17 cellular contexts compared by ENCODE assay signal in the genomic region with DNA sequence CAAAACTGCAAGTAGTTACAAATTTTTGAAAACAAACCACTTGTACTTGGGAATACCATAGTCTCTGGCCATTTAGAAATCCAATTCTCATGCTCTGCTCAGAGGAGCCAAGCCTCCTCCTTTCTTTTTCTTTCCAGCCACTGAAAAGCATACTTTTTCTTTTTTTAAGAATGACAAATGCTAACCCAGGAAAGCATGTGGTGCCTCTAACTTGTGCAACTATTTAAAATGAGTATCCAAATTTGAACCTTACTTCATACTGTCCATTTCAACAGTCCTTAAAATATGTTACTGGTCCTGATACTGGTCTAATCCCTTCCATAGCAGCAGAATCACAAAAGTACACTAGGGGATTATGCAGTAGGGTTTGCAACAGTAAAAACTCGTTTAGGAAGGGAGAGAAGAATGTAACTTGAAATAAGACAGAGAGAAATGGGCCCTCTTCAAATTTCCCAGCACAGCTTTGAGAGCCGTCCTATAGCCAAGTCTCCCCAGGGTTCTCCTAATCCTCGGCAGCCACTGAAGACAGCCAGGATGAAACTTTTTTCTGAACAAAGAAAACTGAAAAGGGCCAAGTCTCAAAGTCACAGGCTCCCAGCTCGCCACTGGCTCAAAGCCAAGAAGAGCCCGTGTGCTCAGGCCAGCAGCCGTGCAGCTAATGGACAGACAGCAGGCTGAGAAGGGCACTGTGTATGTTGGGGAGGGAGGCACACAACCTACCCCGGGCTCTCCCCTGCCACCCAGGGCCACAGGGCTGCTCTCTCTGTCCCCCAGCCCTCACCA. TPM values are rescaled to one million over a fixed set of nuclear protein-coding genes. Genes with fewer than 3 reads are reported as not detected.
DNase-seq lines count a peak whose midpoint lies in the region; ATAC-seq and TF ChIP-seq lines count a peak whose summit lies in the region.
"Had no signal": no experiment of that assay in that cellular context is flagged by ENCODE, and none has a peak within 500 bp of the region (broad histone marks: within the 10 kb centered on the region; RNA-seq: fewer than 3 reads in every experiment).

No MANE protein-coding gene starts in this region.

- CTCF ChIA-PET in A673 (lab: Charles Lee) = no interaction called here

- ATAC-seq in left ventricle myocardium superior = peak; percentile 47
- no peak for ATAC-seq in HG03469 (IDR thresholded peaks at IDR 0.05; ENCODE audit: unreplicated experiment)
- ATAC-seq: activated CD4-positive, alpha-beta T cell treated with anti-CD3 and anti-CD28 coated beads for 36 hours had no signal

- H3K9me3 ChIP-seq in A673 (ENCODE audit: low read depth, low read length, poor library complexity, severe bottlenecking) = no peaks in the 10 kb centered on the region
- H3K9me3 ChIP-seq: ovary had no signal

- no peak overlapping the region for H3K4me3 Mint-ChIP-seq in osteocyte (ENCODE audit: unreplicated experiment)
- H3K4me3 Mint-ChIP-seq: activated CD4-positive, alpha-beta T cell treated with anti-CD3 and anti-CD28 coated beads for 36 hours; activated naive CD8-positive, alpha-beta T cell treated with anti-CD3 and anti-CD28 coated beads, Interleukin-2, amount 10 ng/mL, durations not matched to agents 7 days and 5 days; dendritic cell treated with granulocyte-macrophage colony-stimulating factor and Interleukin-4, amounts not matched to agents 40 ng/mL and 50 ng/mL, for 4 days; T-helper 2 cell treated with Interferon-gamma antibody and Interleukin-4, amounts not matched to agents 5 μg/mL and 100 μg/mL, for 36 hours had no signal

- peak overlapping the region; percentile 19 for H3K27ac Mint-ChIP-seq in osteocyte (ENCODE audit: unreplicated experiment)
- H3K27ac Mint-ChIP-seq: activated CD4-positive, alpha-beta T cell treated with anti-CD3 and anti-CD28 coated beads for 36 hours; activated naive CD8-positive, alpha-beta T cell treated with anti-CD3 and anti-CD28 coated beads, Interleukin-2, amount 10 ng/mL, durations not matched to agents 7 days and 5 days; dendritic cell treated with granulocyte-macrophage colony-stimulating factor and Interleukin-4, amounts not matched to agents 40 ng/mL and 50 ng/mL, for 4 days; T-helper 2 cell treated with Interferon-gamma antibody and Interleukin-4, amounts not matched to agents 5 μg/mL and 100 μg/mL, for 36 hours had no signal

- H3K27ac ChIP-seq in A673 (ENCODE audit: low read depth, low read length, poor library complexity, severe bottlenecking) = peak overlapping the region; percentile 53
- H3K27ac ChIP-seq: KMS-11, ovary had no signal

- peaks cover 21% of the 10 kb centered on the region for H3K4me1 Mint-ChIP-seq in osteocyte (ENCODE audit: unreplicated experiment)
- H3K4me1 Mint-ChIP-seq: activated CD4-positive, alpha-beta T cell treated with anti-CD3 and anti-CD28 coated beads for 36 hours; activated naive CD8-positive, alpha-beta T cell treated with anti-CD3 and anti-CD28 coated beads, Interleukin-2, amount 10 ng/mL, durations not matched to agents 7 days and 5 days had no signal

- no peaks in the 10 kb centered on the region for H3K36me3 ChIP-seq in A673 (ENCODE audit: insufficient read depth, low read length, poor library complexity, severe bottlenecking)
- H3K36me3 ChIP-seq: ovary had no signal

- no peak overlapping the region for H3K4me3 ChIP-seq in A673 (ENCODE audit: low read depth, low read length, poor library complexity, severe bottlenecking)
- H3K4me3 ChIP-seq: ovary had no signal

- peaks cover 30% of the 10 kb centered on the region for H3K4me1 ChIP-seq in A673 (ENCODE audit: insufficient read depth, low read length, poor library complexity, severe bottlenecking)

- H3K36me3 Mint-ChIP-seq in osteocyte (ENCODE audit: unreplicated experiment) = no peaks in the 10 kb centered on the region
- H3K36me3 Mint-ChIP-seq: activated naive CD8-positive, alpha-beta T cell treated with anti-CD3 and anti-CD28 coated beads, Interleukin-2, amount 10 ng/mL, durations not matched to agents 7 days and 5 days had no signal

- POLR2A ChIA-PET in A673 (lab: Charles Lee; ENCODE audit: low non-redundant PET) = no interaction called here

- TF ChIP-seq CTCF in A673 (conservative IDR thresholded peaks at IDR 0.05; ENCODE audit: low read depth, low read length) = no peak
- no peak for TF ChIP-seq CTCF in osteocyte (IDR thresholded peaks at IDR 0.05)

- BruUV-seq in A673 (replicated peaks; lab: Mats Ljungman, UMichigan) = no TSS peak

- H3K27me3 Mint-ChIP-seq in osteocyte (ENCODE audit: unreplicated experiment) = no peaks in the 10 kb centered on the region

- no peaks in the 10 kb centered on the region for H3K27me3 ChIP-seq in A673 (replicated peaks; ENCODE audit: insufficient read depth, low read depth, low read length, poor library complexity)
- H3K27me3 ChIP-seq: ovary had no signal

- DNase-seq in A673 (ENCODE audit: low spot score) (peak; percentile 70), astrocyte of the hippocampus (ENCODE audit: low read depth, low spot score) (peak; percentile 38), left ventricle myocardium superior (peak; percentile 48), osteocyte (ENCODE audit: extremely low spot score, unreplicated experiment) (no peak), NCI-H748 treated with DMSO at 0.1 percent for 48 hours (lab: John Stamatoyannopoulos, UW) (no peak), HUDEP-2 (lab: John Stamatoyannopoulos, UW; ENCODE audit: unreplicated experiment in 76 of 76) (no peak), cortex of kidney (lab: John Stamatoyannopoulos, UW) (no peak)
- DNase-seq: activated CD4-positive, alpha-beta T cell treated with anti-CD3 and anti-CD28 coated beads for 36 hours; activated naive CD8-positive, alpha-beta T cell treated with anti-CD3 and anti-CD28 coated beads, Interleukin-2, amount 10 ng/mL, durations not matched to agents 7 days and 5 days; activated T-cell treated with anti-CD3 and anti-CD28 coated beads for 4 hours; NCI-H226; SIG-M5 had no signal

- intact Hi-C loops in A673 (cut with micrococcal nuclease; ENCODE audit: unreplicated experiment) (no loop called here), left ventricle myocardium superior (cut with micrococcal nuclease) (no loop called here)

- H3K9me3 Mint-ChIP-seq in osteocyte (ENCODE audit: unreplicated experiment) = no peaks in the 10 kb centered on the region
- H3K9me3 Mint-ChIP-seq: activated naive CD8-positive, alpha-beta T cell treated with anti-CD3 and anti-CD28 coated beads, Interleukin-2, amount 10 ng/mL, durations not matched to agents 7 days and 5 days; dendritic cell treated with granulocyte-macrophage colony-stimulating factor and Interleukin-4, amounts not matched to agents 40 ng/mL and 50 ng/mL, for 4 days; T-helper 2 cell treated with Interferon-gamma antibody and Interleukin-4, amounts not matched to agents 5 μg/mL and 100 μg/mL, for 36 hours had no signal

RNA-seq across cellular contexts. Expression of gene GPC4, which starts 39.5 kb away (rescaled TPM):
- total RNA-seq in A673 (2021) = 17.8 and 19.4 TPM in 2 replicates
- 11.6 TPM for total RNA-seq in left ventricle myocardium superior
- 98.0 and 101 TPM in 2 replicates for total RNA-seq in osteocyte
- total RNA-seq: activated CD4-positive, alpha-beta T cell treated with anti-CD3 and anti-CD28 coated beads for 36 hours; activated naive CD8-positive, alpha-beta T cell treated with anti-CD3 and anti-CD28 coated beads, Interleukin-2, amount 10 ng/mL, durations not matched to agents 7 days and 5 days had no signal

Comparison
In these comparisons a context has a peak if more than half of its experiments do, and no peak if none do; other contexts are left out.
1. DNase-seq: peak in A673 (single experiment), astrocyte of the hippocampus (single experiment) and left ventricle myocardium superior (single experiment); none in osteocyte (single experiment), NCI-H748 treated with DMSO at 0.1 percent for 48 hours (single experiment), HUDEP-2 (0 of 76) and cortex of kidney (single experiment).